ENCODE assay signal across 9 cellular contexts in the genomic region with DNA sequence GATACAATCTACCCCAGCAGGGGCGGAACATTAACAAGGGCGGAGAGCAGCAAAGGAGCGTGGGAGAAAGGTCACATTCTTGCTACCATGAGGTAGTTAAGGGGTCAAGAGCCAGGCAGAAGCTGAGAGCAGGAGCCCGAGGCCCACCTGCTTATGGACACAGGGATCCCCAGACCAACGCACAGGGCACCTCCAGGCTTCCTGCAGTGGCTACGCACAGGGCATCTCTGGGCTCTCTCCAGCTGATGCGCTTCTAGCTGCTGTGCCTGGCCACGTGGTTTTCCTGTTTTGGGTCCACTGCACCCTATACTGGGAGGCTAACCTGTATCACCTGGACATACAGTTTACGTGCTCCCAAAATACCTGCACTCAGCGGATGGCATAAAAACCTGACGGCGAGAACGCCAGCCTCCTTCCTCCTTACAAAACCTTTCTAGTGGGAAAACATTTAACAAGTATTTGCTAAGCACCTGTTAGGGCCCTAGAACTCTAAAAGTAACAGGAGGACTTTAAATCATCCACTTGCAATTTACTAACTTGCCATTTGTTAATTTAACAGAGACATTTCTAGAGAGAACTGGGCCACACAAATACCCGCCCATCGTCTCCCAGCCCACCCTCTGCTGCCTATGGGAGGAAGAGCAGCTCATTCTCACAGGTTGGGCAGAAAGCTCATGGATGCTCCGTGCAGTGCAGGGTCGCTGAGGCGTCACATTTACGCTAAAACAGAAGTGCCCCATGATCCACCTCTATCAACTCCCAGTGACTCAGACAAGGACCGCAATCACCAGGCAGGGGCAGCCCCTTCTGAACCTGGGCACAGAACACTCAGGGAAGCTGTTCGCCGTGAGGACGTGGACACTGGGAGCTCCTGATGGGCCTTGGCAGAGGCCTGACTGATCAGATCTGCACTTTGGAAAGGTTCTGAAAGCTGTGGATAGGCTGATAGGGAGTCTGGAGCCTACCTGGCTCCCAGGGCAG.
DNase-seq lines count a peak whose midpoint lies in the region; ATAC-seq, FAIRE-seq and TF ChIP-seq lines count a peak whose summit lies in the region.
"Had no signal": no experiment of that assay in that cellular context is flagged by ENCODE, and none has a peak within 500 bp of the region (broad histone marks: within the 10 kb centered on the region; RNA-seq: fewer than 3 reads in every experiment).

No MANE protein-coding gene starts in this region.

- peak; percentile 56 for ATAC-seq in HG02763 (IDR thresholded peaks at IDR 0.05; ENCODE audit: unreplicated experiment)

- H3K4me1 Mint-ChIP-seq in CD8-positive, alpha-beta memory T cell: peaks cover 60 to 78% (median 71%) of the 10 kb centered on the region in 3 donors

- H3K4me1 ChIP-seq in CD8-positive, alpha-beta memory T cell (ENCODE audit: insufficient read depth, low read length): peaks cover 79% of the 10 kb centered on the region

- CTCF ChIA-PET in CD8-positive, alpha-beta memory T cell (lab: Charles Lee): interaction anchor here (0.6 to 4.5 kb wide), 4 partner anchors 18 to 83 kb away, joined by 3 to 27 read pairs (median 4); no protein-coding TSS in a partner anchor

- H3K36me3 ChIP-seq in CD8-positive, alpha-beta memory T cell (ENCODE audit: insufficient read depth, low read length): no peaks in the 10 kb centered on the region

- peak overlapping the region; percentile 70 to 97 (median 85) for H3K27ac Mint-ChIP-seq in CD8-positive, alpha-beta memory T cell

- H3K27me3 ChIP-seq in CD8-positive, alpha-beta memory T cell (ENCODE audit: insufficient read depth, low read length, poor library complexity, severe bottlenecking): no peaks in the 10 kb centered on the region

- no peaks in the 10 kb centered on the region for H3K9me3 ChIP-seq in CD8-positive, alpha-beta memory T cell (ENCODE audit: low read length)

- FAIRE-seq in urothelium cell line (lab: Jason Lieb, UNC): no peak
- FAIRE-seq: keratinocyte had no signal

- H3K4me3 ChIP-seq in CD8-positive, alpha-beta memory T cell (ENCODE audit: low read length): no peak overlapping the region
- no peak overlapping the region for H3K4me3 ChIP-seq in foreskin fibroblast (ENCODE audit: low read depth in 1 of 2, low read length in 2 of 2)

- H3K27me3 Mint-ChIP-seq in CD8-positive, alpha-beta memory T cell: peaks cover 0 to 1% of the 10 kb centered on the region in 2 donors

- no peak overlapping the region for H3K27ac ChIP-seq in CD8-positive, alpha-beta memory T cell (ENCODE audit: low read depth, low read length)
- H3K27ac ChIP-seq in substantia nigra (ENCODE audit: low read depth, low read length, poor library complexity, severe bottlenecking): peak overlapping the region; percentile 93

- H3K4me3 Mint-ChIP-seq in CD8-positive, alpha-beta memory T cell: peak overlapping the region; percentile 27 to 79 (median 52)

- TF ChIP-seq CTCF in foreskin fibroblast (IDR thresholded peaks at IDR 0.05; ENCODE audit: low read depth, low read length): no peak

- peaks cover 0 to 3% (median 0%) of the 10 kb centered on the region in 3 donors for H3K36me3 Mint-ChIP-seq in CD8-positive, alpha-beta memory T cell

- H3K9me3 Mint-ChIP-seq in CD8-positive, alpha-beta memory T cell: no peaks in the 10 kb centered on the region

- peak in 3 of 5 donors; percentile 32 to 62 (median 54) for DNase-seq in CD8-positive, alpha-beta memory T cell
- peak; percentile 80 for DNase-seq in activated CD8-positive, alpha-beta memory T cell treated with anti-CD3 and anti-CD28 coated beads for 24 hours
- DNase-seq in left kidney (ENCODE audit: low read depth, low spot score) (peak; percentile 57), substantia nigra (lab: John Stamatoyannopoulos, UW) (no peak), SHP77 (lab: John Stamatoyannopoulos, UW) (no peak), foreskin fibroblast (no peak), urothelium cell line (ENCODE audit: low spot score) (no peak)

- POLR2A ChIA-PET in CD8-positive, alpha-beta memory T cell (lab: Charles Lee): interaction anchor here (1.1 to 1.2 kb wide), 2 partner anchors 18 to 26 kb away, joined by 3 to 4 read pairs; no protein-coding TSS in a partner anchor

Comparison
In these comparisons a context has a peak if more than half of its experiments do, and no peak if none do; other contexts are left out.
1. DNase-seq: peak in CD8-positive, alpha-beta memory T cell (3 of 5), activated CD8-positive, alpha-beta memory T cell treated with anti-CD3 and anti-CD28 coated beads for 24 hours (single experiment) and left kidney (single experiment); none in substantia nigra (0 of 49), SHP77 (0 of 2), foreskin fibroblast (0 of 2) and urothelium cell line (single experiment).